In the genomic region with DNA sequence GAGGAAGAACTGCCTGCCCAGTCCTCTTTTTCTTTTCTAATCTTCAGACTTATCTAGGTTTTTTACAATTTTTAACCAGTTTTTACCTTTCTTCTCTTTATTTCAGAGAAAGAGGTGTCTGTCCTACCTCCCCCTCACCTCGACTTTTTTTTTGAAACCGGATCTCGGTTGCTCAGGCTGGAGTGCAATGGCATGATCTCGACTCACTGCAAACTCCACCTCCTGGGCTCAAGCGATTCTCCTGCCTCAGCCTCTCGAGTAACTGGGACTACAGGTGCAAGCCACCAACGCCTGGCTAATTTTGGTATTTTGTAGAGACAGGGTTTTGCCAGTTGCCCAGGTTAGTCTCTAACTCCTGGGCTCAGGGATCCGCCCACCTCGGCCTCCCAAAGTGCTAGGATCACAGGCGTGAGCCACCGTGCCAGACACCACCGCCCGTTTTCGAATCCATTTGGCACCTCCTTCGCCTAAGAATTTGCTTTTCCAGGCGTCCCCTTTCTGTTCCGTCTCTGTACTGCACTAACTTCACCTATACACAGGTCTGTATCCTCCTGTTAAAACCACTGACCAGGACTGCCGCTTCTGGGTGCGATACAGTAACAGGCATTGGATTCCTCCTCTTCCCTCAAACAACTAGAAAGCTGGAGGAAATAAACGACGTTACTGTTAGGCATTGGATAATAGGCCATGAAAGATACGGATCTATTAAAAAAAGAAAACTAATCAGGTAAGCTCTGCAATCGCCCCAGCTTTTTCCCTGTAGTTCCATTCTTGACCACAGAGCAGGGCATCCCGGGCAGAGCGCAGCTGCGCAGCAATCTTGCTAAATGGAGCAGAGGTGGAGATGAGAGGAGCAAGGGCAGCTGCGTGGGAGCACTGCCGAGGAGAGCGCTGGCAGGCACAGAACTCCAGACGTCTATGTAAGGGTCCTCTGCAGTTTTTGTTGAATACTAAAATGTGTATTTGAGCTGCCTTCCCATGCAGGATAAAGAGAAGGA, we compare ENCODE assay signal across 1 cellular context.
TF ChIP-seq lines count a peak whose summit lies in the region.

No MANE protein-coding gene starts in this region.

TF ChIP-seq in SK-N-SH, 30 proteins besides CTCF, POLR2A, EP300 and RAD21:
- no peak for TF ChIP-seq IRF3 (IDR thresholded peaks at IDR 0.05; ENCODE audit: low read depth, low read length)
- TF ChIP-seq POLR2AphosphoS5 (IDR thresholded peaks at IDR 0.05; ENCODE audit: low read depth, low read length), result no peak
- no peak for TF ChIP-seq TCF12 (IDR thresholded peaks at IDR 0.05)
- TF ChIP-seq TEAD4 (IDR thresholded peaks at IDR 0.05; ENCODE audit: borderline replicate concordance, insufficient read depth), result no peak
- TF ChIP-seq GATA2 (CRISPR knock-in tag; IDR thresholded peaks at IDR 0.05), result no peak
- TF ChIP-seq CHD2 (IDR thresholded peaks at IDR 0.05; ENCODE audit: low read length, partially characterized antibody), result no peak
- no peak for TF ChIP-seq ELF1 (IDR thresholded peaks at IDR 0.05)
- TF ChIP-seq SMC3 (IDR thresholded peaks at IDR 0.05; ENCODE audit: low read depth, low read length), result no peak
- no peak for TF ChIP-seq RXRA (IDR thresholded peaks at IDR 0.05; ENCODE audit: borderline replicate concordance, low read depth)
- no peak for TF ChIP-seq FOXJ3 (CRISPR knock-in tag; IDR thresholded peaks at IDR 0.05)
- no peak for TF ChIP-seq SIN3A (IDR thresholded peaks at IDR 0.05; ENCODE audit: borderline replicate concordance, low read depth, low read length)
- TF ChIP-seq JUND (IDR thresholded peaks at IDR 0.05), result no peak
- no peak for TF ChIP-seq YY1 (IDR thresholded peaks at IDR 0.05; ENCODE audit: low read depth)
- TF ChIP-seq NFIC (IDR thresholded peaks at IDR 0.05; ENCODE audit: borderline replicate concordance), result no peak
- no peak for TF ChIP-seq RCOR1 (IDR thresholded peaks at IDR 0.05; ENCODE audit: low read length)
- no peak for TF ChIP-seq FOSL2 (IDR thresholded peaks at IDR 0.05; ENCODE audit: borderline replicate concordance, low read depth)
- no peak for TF ChIP-seq EZH2phosphoT487 (IDR thresholded peaks at IDR 0.05; ENCODE audit: borderline replicate concordance, low read depth)
- no peak for TF ChIP-seq NRF1 (IDR thresholded peaks at IDR 0.05; ENCODE audit: low read depth, low read length)
- no peak for TF ChIP-seq MXI1 (IDR thresholded peaks at IDR 0.05; ENCODE audit: low read depth, low read length)
- no peak for TF ChIP-seq TAF1 (IDR thresholded peaks at IDR 0.05; ENCODE audit: borderline replicate concordance, low read depth, low read length)
